ENCODE assay signal across 13 cellular contexts in the genomic region with DNA sequence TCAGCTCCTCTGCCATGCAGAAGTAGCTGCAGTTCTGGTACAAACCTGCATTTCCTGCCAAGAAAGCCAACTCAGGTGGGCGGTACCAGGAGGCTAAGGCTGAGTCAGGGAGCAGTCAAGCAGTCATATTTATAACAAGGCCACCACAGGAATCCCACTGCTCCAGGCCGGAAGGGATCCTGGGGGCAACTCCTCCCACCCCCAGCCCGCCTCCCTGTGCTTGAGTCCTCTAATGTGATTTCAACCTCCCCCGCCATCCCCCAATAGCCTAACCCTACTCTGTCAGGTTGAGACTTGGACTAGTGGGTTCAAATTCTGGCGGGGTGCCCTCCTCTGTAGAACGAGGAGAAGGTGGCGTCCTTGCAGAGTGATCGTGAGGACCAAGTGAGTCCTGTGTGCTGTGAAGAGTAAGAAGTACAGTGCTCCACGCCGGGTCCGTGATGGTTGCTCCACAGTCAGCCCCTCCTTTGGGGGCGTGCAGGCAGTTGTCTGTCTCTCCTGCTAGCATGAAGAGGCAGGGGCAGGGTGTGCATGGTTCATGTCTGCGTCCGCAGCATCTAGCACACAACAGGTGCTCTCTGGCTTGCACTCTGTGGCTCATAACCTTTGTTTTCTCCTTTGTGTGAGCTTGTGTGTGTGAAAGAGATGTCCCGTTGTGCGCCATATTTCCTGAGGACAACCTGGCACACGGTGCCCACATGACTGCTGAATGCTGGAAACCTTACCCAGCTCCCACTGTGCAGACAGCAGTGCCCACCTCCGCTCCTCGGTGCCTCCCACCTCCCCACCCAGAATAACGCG.
DNase-seq lines count a peak whose midpoint lies in the region; ATAC-seq and TF ChIP-seq lines count a peak whose summit lies in the region.
"Had no signal": no experiment of that assay in that cellular context is flagged by ENCODE, and none has a peak within 500 bp of the region (broad histone marks: within the 10 kb centered on the region; RNA-seq: fewer than 3 reads in every experiment).

No MANE protein-coding gene starts in this region.

- peak; percentile 48 for DNase-seq in G401 (ENCODE audit: low spot score)
- DNase-seq in RWPE1 (ENCODE audit: low spot score), result peak; percentile 80
- DNase-seq in fibroblast of peridontal ligament (ENCODE audit: extremely low read depth), result peak; percentile 82
- DNase-seq in sigmoid colon, result peak; percentile 65
- no peak for DNase-seq in activated CD8-positive, alpha-beta memory T cell treated with anti-CD3 and anti-CD28 coated beads, Interleukin-2, amount 50 U/mL, for 4 hours
- DNase-seq in NCI-H526 treated with DMSO at 0.1 percent for 48 hours (lab: John Stamatoyannopoulos, UW), result no peak
- no peak for DNase-seq in DMS 273 (lab: John Stamatoyannopoulos, UW; ENCODE audit: unreplicated experiment)
- DNase-seq: activated CD4-positive, CD25-positive, alpha-beta regulatory T cell treated with anti-CD3 and anti-CD28 coated beads, Interleukin-2, amount 50 U/mL, for 72 hours; mesendoderm; NCI-H524 treated with DMSO at 0.1 percent for 48 hours; stimulated activated CD4-positive, alpha-beta T cell treated with anti-CD3 and anti-CD28 coated beads, Interleukin-4, amount 100 ng/mL, for 24 hours had no signal

- H3K9me3 ChIP-seq in sigmoid colon, result no peaks in the 10 kb centered on the region

- no peaks in the 10 kb centered on the region for H3K36me3 ChIP-seq in sigmoid colon

- no peak for TF ChIP-seq EP300 in sigmoid colon (IDR thresholded peaks at IDR 0.05)

- POLR2A ChIA-PET in RWPE1 (lab: Yijun Ruan, JAX; ENCODE audit: low non-redundant PET), result no interaction called here

- peak overlapping the region; percentile 56 for H3K27ac ChIP-seq in RWPE1
- H3K27ac ChIP-seq in sigmoid colon, result peak overlapping the region in 1 of 4 donors; percentile 51
- H3K27ac ChIP-seq: HL-60 had no signal

- no peak for TF ChIP-seq CTCF in RWPE1 (conservative IDR thresholded peaks at IDR 0.05; ENCODE audit: low read depth)
- no peak for TF ChIP-seq CTCF in sigmoid colon (IDR thresholded peaks at IDR 0.05)

- no peak for ATAC-seq in GM19035 (IDR thresholded peaks at IDR 0.05; ENCODE audit: unreplicated experiment)

- in situ Hi-C loops in G401 (cut with HindIII; ENCODE audit: low sequenced_read_pairs), result no loop called here

- CTCF ChIA-PET in RWPE1 (lab: Yijun Ruan, JAX), result interaction anchor here (1.1 to 2.2 kb wide), 2 partner anchors 71 kb away, joined by 5 to 7 read pairs; no protein-coding TSS in a partner anchor

- intact Hi-C loops in sigmoid colon (cut with DNase I), result no loop called here

- H3K4me3 ChIP-seq in sigmoid colon, result no peak overlapping the region

- H3K4me1 ChIP-seq in sigmoid colon, result peaks cover 0 to 23% (median 16%) of the 10 kb centered on the region in 4 donors

- WGBS in sigmoid colon, 2 donors, result 72 to 86% methylated on average over 21 of the region's 21 CpGs

- no peak for TF ChIP-seq POLR2A in sigmoid colon (IDR thresholded peaks at IDR 0.05)

- no peaks in the 10 kb centered on the region for H3K27me3 ChIP-seq in sigmoid colon

Comparison
In these comparisons a context has a peak if more than half of its experiments do, and no peak if none do; other contexts are left out.
1. DNase-seq: peak in G401 (single experiment), RWPE1 (single experiment), fibroblast of peridontal ligament (single experiment) and sigmoid colon (single experiment); none in activated CD8-positive, alpha-beta memory T cell treated with anti-CD3 and anti-CD28 coated beads, Interleukin-2, amount 50 U/mL, for 4 hours (single experiment), NCI-H526 treated with DMSO at 0.1 percent for 48 hours (single experiment) and DMS 273 (single experiment).